Comparison of ENCODE assay signal across 28 cellular contexts in genomic region chr20:60232380-60232779, GRCh38.
"Had no signal": no experiment of that assay in that cellular context is flagged by ENCODE, and none has a peak within 500 bp of the region (broad histone marks: within the 10 kb centered on the region; RNA-seq: fewer than 3 reads in every experiment).

No MANE protein-coding gene starts in this region.

- ATAC-seq: activated CD8-positive, alpha-beta T cell treated with anti-CD3 and anti-CD28 coated beads for 36 hours; activated T-cell treated with anti-CD3 and anti-CD28 coated beads, Interleukin-2, amount 50 U/mL, for 72 hours; activated T-helper 17 cell treated with anti-CD3 and anti-CD28 coated beads, Interleukin-2, amount 50 U/mL, for 72 hours; Panc1 had no signal

- H3K9me3 Mint-ChIP-seq: activated CD4-positive, alpha-beta T cell treated with anti-CD3 and anti-CD28 coated beads, Interleukin-2, amount 10 ng/mL, durations not matched to agents 24 days and 14 days; activated CD8-positive, alpha-beta T cell treated with anti-CD3 and anti-CD28 coated beads for 36 hours; activated naive CD4-positive, alpha-beta T cell treated with anti-CD3 and anti-CD28 coated beads, Interleukin-2, amount 50 U/mL, for 24 hours; activated T-cell treated with anti-CD3 and anti-CD28 coated beads, Interleukin-2, amount 50 U/mL, for 72 hours; activated T-helper 17 cell treated with anti-CD3 and anti-CD28 coated beads, Interleukin-2, amount 50 U/mL, for 72 hours; central memory CD8-positive, alpha-beta T cell had no signal

- H3K4me1 ChIP-seq: ascending aorta, SJCRH30 had no signal

- H3K27me3 ChIP-seq: ascending aorta, cardiac muscle cell had no signal

- H3K27me3 Mint-ChIP-seq: central memory CD8-positive, alpha-beta T cell had no signal

- H3K27ac Mint-ChIP-seq: activated CD4-positive, alpha-beta T cell treated with anti-CD3 and anti-CD28 coated beads, Interleukin-2, amount 10 ng/mL, durations not matched to agents 24 days and 14 days; activated CD8-positive, alpha-beta T cell treated with anti-CD3 and anti-CD28 coated beads for 36 hours; activated naive CD4-positive, alpha-beta T cell treated with anti-CD3 and anti-CD28 coated beads, Interleukin-2, amount 50 U/mL, for 24 hours; activated naive CD8-positive, alpha-beta T cell treated with anti-CD3 and anti-CD28 coated beads, Interleukin-2, amount 10 ng/mL, durations not matched to agents 7 days and 5 days; activated T-cell treated with anti-CD3 and anti-CD28 coated beads, Interleukin-2, amount 50 U/mL, for 72 hours; activated T-helper 17 cell treated with anti-CD3 and anti-CD28 coated beads, Interleukin-2, amount 50 U/mL, for 72 hours had no signal

- H3K4me3 ChIP-seq: ascending aorta, cardiac muscle cell, SJCRH30, SK-N-MC had no signal

- H3K27ac ChIP-seq: ascending aorta, cardiac muscle cell, KMS-11, SJCRH30, SK-N-MC had no signal

- H3K4me3 Mint-ChIP-seq: activated CD4-positive, alpha-beta T cell treated with anti-CD3 and anti-CD28 coated beads, Interleukin-2, amount 10 ng/mL, durations not matched to agents 24 days and 14 days; activated CD8-positive, alpha-beta T cell treated with anti-CD3 and anti-CD28 coated beads for 36 hours; activated naive CD4-positive, alpha-beta T cell treated with anti-CD3 and anti-CD28 coated beads, Interleukin-2, amount 50 U/mL, for 24 hours; activated naive CD8-positive, alpha-beta T cell treated with anti-CD3 and anti-CD28 coated beads, Interleukin-2, amount 10 ng/mL, durations not matched to agents 7 days and 5 days; activated T-cell treated with anti-CD3 and anti-CD28 coated beads, Interleukin-2, amount 50 U/mL, for 72 hours; activated T-helper 17 cell treated with anti-CD3 and anti-CD28 coated beads, Interleukin-2, amount 50 U/mL, for 72 hours; central memory CD8-positive, alpha-beta T cell had no signal

- H3K36me3 ChIP-seq: ascending aorta, cardiac muscle cell, SJCRH30 had no signal

- H3K36me3 Mint-ChIP-seq: activated naive CD4-positive, alpha-beta T cell treated with anti-CD3 and anti-CD28 coated beads, Interleukin-2, amount 50 U/mL, for 24 hours; activated naive CD8-positive, alpha-beta T cell treated with anti-CD3 and anti-CD28 coated beads, Interleukin-2, amount 10 ng/mL, durations not matched to agents 7 days and 5 days had no signal

- DNase-seq: activated CD4-positive, alpha-beta T cell treated with anti-CD3 and anti-CD28 coated beads, Interleukin-2, amount 10 ng/mL, durations not matched to agents 24 days and 14 days; activated CD4-positive, alpha-beta T cell treated with anti-CD3 and anti-CD28 coated beads, Interleukin-2, amount 50 U/mL, for 4 hours; activated CD8-positive, alpha-beta T cell treated with anti-CD3 and anti-CD28 coated beads for 36 hours; activated effector memory CD4-positive, alpha-beta T cell treated with anti-CD3 and anti-CD28 coated beads, Interleukin-2, amount 50 U/mL, for 16 hours; activated naive CD4-positive, alpha-beta T cell treated with Interleukin-2 at 50 U/mL for 16 hours; activated naive CD8-positive, alpha-beta T cell treated with anti-CD3 and anti-CD28 coated beads, Interleukin-2, amount 10 ng/mL, durations not matched to agents 7 days and 5 days; activated T-cell treated with anti-CD3 and anti-CD28 coated beads, Interleukin-2, amount 50 U/mL, for 1 hour; activated T-cell treated with anti-CD3 and anti-CD28 coated beads, Interleukin-2, amount 50 U/mL, for 72 hours; amygdala; MM.1S; MV-4-11; NCI-H1092; NCI-H2029; NCI-H2227 treated with DMSO at 0.1 percent for 48 hours; NCI-H446; NCI-H510A treated with DMSO at 0.1 percent for 48 hours; NCI-H774; SHP77; SJCRH30; T1000 had no signal

- H3K9me3 ChIP-seq: ascending aorta, SJCRH30 had no signal

- H3K4me1 Mint-ChIP-seq: activated CD4-positive, alpha-beta T cell treated with anti-CD3 and anti-CD28 coated beads, Interleukin-2, amount 10 ng/mL, durations not matched to agents 24 days and 14 days; activated naive CD4-positive, alpha-beta T cell treated with anti-CD3 and anti-CD28 coated beads, Interleukin-2, amount 50 U/mL, for 24 hours; activated naive CD8-positive, alpha-beta T cell treated with anti-CD3 and anti-CD28 coated beads, Interleukin-2, amount 10 ng/mL, durations not matched to agents 7 days and 5 days; activated T-helper 17 cell treated with anti-CD3 and anti-CD28 coated beads, Interleukin-2, amount 50 U/mL, for 72 hours; central memory CD8-positive, alpha-beta T cell had no signal
